10 cellular contexts compared by ENCODE assay signal in genomic region chr11:112881461-112881860, GRCh38.
A peak's percentile ranks its signal among the peaks of the same experiment; 100 is the strongest.
DNase-seq lines count a peak whose midpoint lies in the region; ATAC-seq and TF ChIP-seq lines count a peak whose summit lies in the region.
"Had no signal": no experiment of that assay in that cellular context is flagged by ENCODE, and none has a peak within 500 bp of the region (broad histone marks: within the 10 kb centered on the region; RNA-seq: fewer than 3 reads in every experiment).

No MANE protein-coding gene starts in this region.

- H3K27me3 ChIP-seq in iPS-15b (ENCODE audit: control insufficient read depth, insufficient read depth, low read length) = peaks cover 9% of the 10 kb centered on the region

- H3K4me3 ChIP-seq in astrocyte of the cerebellum (ENCODE audit: low read depth, low read length) (peak overlapping the region; percentile 23), iPS-15b (ENCODE audit: low read depth, low read length) (peak overlapping the region; percentile 60)

- intact Hi-C loops in sciatic nerve (cut with DNase I) = no loop called here

- H3K27ac Mint-ChIP-seq in activated T-helper 17 cell treated with anti-CD3 and anti-CD28 coated beads, Interleukin-2, amount 50 U/mL, for 72 hours = no peak overlapping the region
- H3K27ac Mint-ChIP-seq: IgD-negative memory B cell, memory B cell had no signal

- H3K27me3 Mint-ChIP-seq in activated T-helper 17 cell treated with anti-CD3 and anti-CD28 coated beads, Interleukin-2, amount 50 U/mL, for 72 hours = peaks cover under 1% of the 10 kb centered on the region
- H3K27me3 Mint-ChIP-seq: memory B cell had no signal

- DNase-seq in NCI-H187 (lab: John Stamatoyannopoulos, UW) = peak; percentile 27 to 67
- peak; percentile 18 for DNase-seq in astrocyte of the cerebellum (ENCODE audit: low read depth)
- peak; percentile 71 for DNase-seq in sciatic nerve (ENCODE audit: low spot score)
- DNase-seq in activated naive CD4-positive, alpha-beta T cell treated with anti-CD3 and anti-CD28 coated beads, Interleukin-2, amount 50 U/mL, for 16 hours = no peak

- no peak overlapping the region for H3K9ac ChIP-seq in iPS-15b (ENCODE audit: low read depth, low read length)

- no peaks in the 10 kb centered on the region for H3K36me3 Mint-ChIP-seq in activated T-helper 17 cell treated with anti-CD3 and anti-CD28 coated beads, Interleukin-2, amount 50 U/mL, for 72 hours (ENCODE audit: low read depth)
- H3K36me3 Mint-ChIP-seq: IgD-negative memory B cell, memory B cell had no signal

- H3K36me3 ChIP-seq in iPS-15b (ENCODE audit: control insufficient read depth, insufficient read depth, low read length) = no peaks in the 10 kb centered on the region

- no peaks in the 10 kb centered on the region for H3K4me1 Mint-ChIP-seq in activated T-helper 17 cell treated with anti-CD3 and anti-CD28 coated beads, Interleukin-2, amount 50 U/mL, for 72 hours
- H3K4me1 Mint-ChIP-seq: IgD-negative memory B cell, memory B cell had no signal

- no peaks in the 10 kb centered on the region for H3K9me3 ChIP-seq in iPS-15b (ENCODE audit: control insufficient read depth, insufficient read depth, low read length)

- H3K4me1 ChIP-seq in iPS-15b (ENCODE audit: control insufficient read depth, insufficient read depth, low read length) = peaks cover 5% of the 10 kb centered on the region

- H3K9me3 Mint-ChIP-seq in activated T-helper 17 cell treated with anti-CD3 and anti-CD28 coated beads, Interleukin-2, amount 50 U/mL, for 72 hours = no peaks in the 10 kb centered on the region
- H3K9me3 Mint-ChIP-seq: IgD-negative memory B cell, memory B cell had no signal

- no peak for TF ChIP-seq CTCF in astrocyte of the cerebellum (IDR thresholded peaks at IDR 0.05; ENCODE audit: low read depth, low read length, missing control alignments)

- in situ Hi-C loops in astrocyte of the cerebellum (cut with HindIII; ENCODE audit: low sequenced_read_pairs) = no loop called here

- H3K4me3 Mint-ChIP-seq in activated T-helper 17 cell treated with anti-CD3 and anti-CD28 coated beads, Interleukin-2, amount 50 U/mL, for 72 hours = no peak overlapping the region
- H3K4me3 Mint-ChIP-seq: IgD-negative memory B cell, memory B cell had no signal

- ATAC-seq in sciatic nerve (peak; percentile 91), GM21737 (IDR thresholded peaks at IDR 0.05; ENCODE audit: unreplicated experiment) (no peak), GM21447 (IDR thresholded peaks at IDR 0.05; ENCODE audit: unreplicated experiment) (no peak)
- ATAC-seq in activated T-helper 17 cell treated with anti-CD3 and anti-CD28 coated beads, Interleukin-2, amount 50 U/mL, for 72 hours (replicated peaks) = no peak
